In genomic region chr15:74628199-74628598, GRCh38 we compare ENCODE assay signal across 1 cellular context.
TF ChIP-seq lines count a peak whose summit lies in the region.

No MANE protein-coding gene starts in this region.

TF ChIP-seq in HepG2, 621 proteins besides CTCF, POLR2A, EP300 and RAD21:
- no peak for TF ChIP-seq ATM (IDR thresholded peaks at IDR 0.05; ENCODE audit: borderline replicate concordance)
- no peak for TF ChIP-seq ZNF234 (CRISPR knock-in tag; conservative IDR thresholded peaks at IDR 0.05)
- TF ChIP-seq STAT5B (CRISPR knock-in tag; IDR thresholded peaks at IDR 0.05), result no peak
- peak; percentile 9 for TF ChIP-seq RBM22 (optimal IDR thresholded peaks at IDR 0.05; ENCODE audit: low read length)
- no peak for TF ChIP-seq MXD3 (CRISPR knock-in tag; IDR thresholded peaks at IDR 0.05)
